Comparison of ENCODE assay signal across 8 cellular contexts in genomic region chr16:3157229-3158013, GRCh38. TPM values are rescaled to one million over a fixed set of nuclear protein-coding genes. Genes with fewer than 3 reads are reported as not detected.
DNase-seq lines count a peak whose midpoint lies in the region; ATAC-seq and TF ChIP-seq lines count a peak whose summit lies in the region.

No MANE protein-coding gene starts in this region.

- peak overlapping the region; percentile 89 for H3K4me2 ChIP-seq in PC-3 (ENCODE audit: low read length)

- peaks cover 24% of the 10 kb centered on the region for H3K9me3 Mint-ChIP-seq in CD8-positive, alpha-beta T cell
- H3K9me3 Mint-ChIP-seq in IgD-negative memory B cell (peaks cover 0 to 7% (median 0%) of the 10 kb centered on the region in 3 donors), neural crest cell (peaks cover 3% of the 10 kb centered on the region)

- H4K20me1 ChIP-seq in PC-3 (ENCODE audit: low read length): no peaks in the 10 kb centered on the region

- CTCF ChIA-PET in CD8-positive, alpha-beta T cell (lab: Charles Lee): interaction anchor here (0.8 to 3.6 kb wide), 4 partner anchors 11 to 59 kb away, joined by 3 to 15 read pairs (median 3); no protein-coding TSS in a partner anchor
- CTCF ChIA-PET in PC-3 (lab: Charles Lee): interaction anchor here (0.6 kb wide), 1 partner anchor 63 kb away, joined by 4 read pairs; no protein-coding TSS in a partner anchor

- H3K4me1 Mint-ChIP-seq in CD8-positive, alpha-beta T cell (ENCODE audit: low read depth): peaks cover 20% of the 10 kb centered on the region
- H3K4me1 Mint-ChIP-seq in IgD-negative memory B cell: peaks cover 9 to 30% (median 17%) of the 10 kb centered on the region in 3 donors
- H3K4me1 Mint-ChIP-seq in neural crest cell: peaks cover 30% of the 10 kb centered on the region

- H3K9me2 ChIP-seq in PC-3 (replicated peaks; ENCODE audit: low read length): no peaks in the 10 kb centered on the region

- H3K4me3 ChIP-seq in CD8-positive, alpha-beta T cell (ENCODE audit: low read depth, low read length): peak overlapping the region; percentile 80
- H3K4me3 ChIP-seq in PC-3 (ENCODE audit: low read length): peak overlapping the region; percentile 87
- H3K4me3 ChIP-seq in upper lobe of right lung: peak overlapping the region; percentile 71

- peak overlapping the region; percentile 92 for H3K27ac Mint-ChIP-seq in CD8-positive, alpha-beta T cell
- H3K27ac Mint-ChIP-seq in IgD-negative memory B cell: peak overlapping the region; percentile 92 to 99 (median 93)
- no peak overlapping the region for H3K27ac Mint-ChIP-seq in neural crest cell (ENCODE audit: unreplicated experiment)

- H3K9me3 ChIP-seq in CD8-positive, alpha-beta T cell (ENCODE audit: low read length): peaks cover 8% of the 10 kb centered on the region
- no peaks in the 10 kb centered on the region for H3K9me3 ChIP-seq in PC-3 (ENCODE audit: low read length)
- no peaks in the 10 kb centered on the region for H3K9me3 ChIP-seq in upper lobe of right lung

- BruUV-seq in PC-3 (replicated peaks; lab: Mats Ljungman, UMichigan): TSS peak; percentile 92

- intact Hi-C loops in CD8-positive, alpha-beta T cell (cut with DNase I, micrococcal nuclease): loop anchor here (1.0 to 10.0 kb wide), 9 partner anchors 7 to 343 kb away; partner anchors contain the start of genes CLUAP1 (in 1 of the 2), ZNF174 (in 1 of the 2), ZNF213 (in 1 of the 2) and ZSCAN32 (in 1 of the 2)
- intact Hi-C loops in PC-3 (cut with micrococcal nuclease): loop anchor here (2.0 kb wide), 1 partner anchor 343 kb away; the partner anchor contains the start of gene CLUAP1
- intact Hi-C loops in upper lobe of right lung (cut with DNase I): no loop called here

- H3K36me3 Mint-ChIP-seq in CD8-positive, alpha-beta T cell: peaks cover 5% of the 10 kb centered on the region
- H3K36me3 Mint-ChIP-seq in IgD-negative memory B cell (no peaks in the 10 kb centered on the region), neural crest cell (ENCODE audit: low read depth) (peaks cover 4% of the 10 kb centered on the region)

- peak; percentile 29 to 76 (median 60) for DNase-seq in CD8-positive, alpha-beta T cell
- peak; percentile 94 for DNase-seq in PC-3
- DNase-seq in activated effector memory CD4-positive, alpha-beta T cell treated with Interleukin-2 at 50 U/mL for 16 hours: peak; percentile 18
- DNase-seq in fibroblast of the conjunctiva (ENCODE audit: low read depth): peak; percentile 91
- DNase-seq in neural crest cell (ENCODE audit: low read depth, low spot score): peak; percentile 74
- peak; percentile 80 for DNase-seq in upper lobe of right lung

- H3K4me1 ChIP-seq in CD8-positive, alpha-beta T cell (ENCODE audit: insufficient read depth, low read length): peaks cover 23% of the 10 kb centered on the region
- H3K4me1 ChIP-seq in PC-3 (ENCODE audit: insufficient read depth, low read length): no peaks in the 10 kb centered on the region
- H3K4me1 ChIP-seq in upper lobe of right lung: peaks cover 12% of the 10 kb centered on the region

- peak overlapping the region; percentile 65 for H2AFZ ChIP-seq in PC-3 (ENCODE audit: low read length)

- H3K36me3 ChIP-seq in CD8-positive, alpha-beta T cell (ENCODE audit: insufficient read depth, low read length): no peaks in the 10 kb centered on the region
- no peaks in the 10 kb centered on the region for H3K36me3 ChIP-seq in PC-3 (ENCODE audit: low read depth, low read length)
- no peaks in the 10 kb centered on the region for H3K36me3 ChIP-seq in upper lobe of right lung

- no peaks in the 10 kb centered on the region for H3K79me2 ChIP-seq in PC-3 (ENCODE audit: low read length)

- H3K9ac ChIP-seq in PC-3 (ENCODE audit: low read length): peak overlapping the region; percentile 90

- H3K27me3 ChIP-seq in CD8-positive, alpha-beta T cell (ENCODE audit: insufficient read depth, low read length): no peaks in the 10 kb centered on the region
- no peaks in the 10 kb centered on the region for H3K27me3 ChIP-seq in PC-3 (ENCODE audit: low read length)
- H3K27me3 ChIP-seq in upper lobe of right lung: no peaks in the 10 kb centered on the region

- H3K27ac ChIP-seq in CD8-positive, alpha-beta T cell (ENCODE audit: low read depth, low read length): peak overlapping the region; percentile 70
- H3K27ac ChIP-seq in PC-3 (ENCODE audit: low read length) (peak overlapping the region; percentile 80), upper lobe of right lung (peak overlapping the region; percentile 87)

- H3K4me3 Mint-ChIP-seq in CD8-positive, alpha-beta T cell: peak overlapping the region; percentile 90
- H3K4me3 Mint-ChIP-seq in IgD-negative memory B cell: peak overlapping the region; percentile 82 to 100 (median 92)
- H3K4me3 Mint-ChIP-seq in neural crest cell: peak overlapping the region; percentile 78

- POLR2A ChIA-PET in CD8-positive, alpha-beta T cell (lab: Charles Lee): interaction anchor here (0.7 to 2.1 kb wide), 10 partner anchors 15 to 244 kb away, joined by 3 to 8 read pairs (median 5); partner anchors contain the start of genes TNFRSF12A, ZNF174, ZNF263 and ZSCAN32
- POLR2A ChIA-PET in PC-3 (lab: Charles Lee; ENCODE audit: unreplicated experiment): no interaction called here

- TF ChIP-seq CTCF in CD8-positive, alpha-beta T cell (IDR thresholded peaks at IDR 0.05): no peak
- TF ChIP-seq CTCF in PC-3 (conservative IDR thresholded peaks at IDR 0.05; ENCODE audit: low read depth, low read length) (no peak), neural crest cell (conservative IDR thresholded peaks at IDR 0.05) (no peak), upper lobe of right lung (IDR thresholded peaks at IDR 0.05) (no peak)

- ATAC-seq in CD8-positive, alpha-beta T cell: peak; percentile 22
- ATAC-seq in PC-3 (peak; percentile 42), upper lobe of right lung (peak; percentile 46), HG03469 (IDR thresholded peaks at IDR 0.05; ENCODE audit: unreplicated experiment) (no peak)

- no peaks in the 10 kb centered on the region for H3K27me3 Mint-ChIP-seq in CD8-positive, alpha-beta T cell (ENCODE audit: low read depth)
- H3K27me3 Mint-ChIP-seq in IgD-negative memory B cell (no peaks in the 10 kb centered on the region), neural crest cell (ENCODE audit: low read depth) (peaks cover 59% of the 10 kb centered on the region)

- no peaks in the 10 kb centered on the region for H3F3A ChIP-seq in PC-3 (ENCODE audit: low read length, unreplicated experiment)

RNA-seq across cellular contexts. Expression of gene ZNF213, which starts 22.6 kb away (rescaled TPM):
- 1 to 10 TPM; 1.8 to 2.2 TPM for total RNA-seq in CD8-positive, alpha-beta T cell
- polyA plus RNA-seq in IgD-negative memory B cell: 1.9 TPM
- 3.6 and 9.6 TPM in 2 replicates for total RNA-seq in PC-3 (2014; rRNA removed)
- 14.9 and 15.9 TPM in 2 replicates for total RNA-seq in neural crest cell
- 9.1 TPM for total RNA-seq in upper lobe of right lung

RNA-seq across cellular contexts. Expression of gene OR1F1, which starts 30.6 kb away (rescaled TPM):
- not detected for total RNA-seq in CD8-positive, alpha-beta T cell
- not detected for polyA plus RNA-seq in IgD-negative memory B cell
- total RNA-seq in PC-3 (2014; rRNA removed) (not detected in 2 replicates), neural crest cell (0.35 TPM in 1 of 2 replicates, not detected in the other), upper lobe of right lung (not detected)

RNA-seq across cellular contexts. Expression of gene ZNF205, which starts 45.0 kb away (rescaled TPM):
- not detected for total RNA-seq in CD8-positive, alpha-beta T cell
- polyA plus RNA-seq in IgD-negative memory B cell: not detected
- total RNA-seq in PC-3 (2014; rRNA removed) (19.0 and 27.0 TPM in 2 replicates), neural crest cell (19.7 and 21.1 TPM in 2 replicates), upper lobe of right lung (11.7 TPM)

RNA-seq across cellular contexts. Expression of gene ZSCAN10, which starts 58.3 kb away (rescaled TPM):
- under 1 TPM in 1 of 2 experiments, not detected in 1; 0.62 TPM for total RNA-seq in CD8-positive, alpha-beta T cell
- not detected for polyA plus RNA-seq in IgD-negative memory B cell
- total RNA-seq in PC-3 (2014; rRNA removed) (not detected in 2 replicates), neural crest cell (not detected in 2 replicates), upper lobe of right lung (not detected)

Comparison
In these comparisons a context has a peak if more than half of its experiments do, and no peak if none do; other contexts are left out.
1. DNase-seq: peak in every context shown above with its lines; median percentile 94 in PC-3; 91 in fibroblast of the conjunctiva; 80 in upper lobe of right lung; 74 in neural crest cell; 60 in CD8-positive, alpha-beta T cell; 18 in activated effector memory CD4-positive, alpha-beta T cell treated with Interleukin-2 at 50 U/mL for 16 hours.
2. RNA of gene ZNF205, which starts 45.0 kb away (total RNA-seq): 19.7 to 21.1 TPM in neural crest cell, 19.0 to 27.0 TPM in PC-3 and 11.7 TPM in upper lobe of right lung (single experiment); not detected in CD8-positive, alpha-beta T cell; every median in the first group is over 10 times any median in the second.
3. Peak in every context shown above with its lines, with median percentiles within 50 percentile points of each other: H3K27ac ChIP-seq, H3K4me3 ChIP-seq and H3K4me3 Mint-ChIP-seq.